1 cellular context compared by ENCODE assay signal in genomic region chr1:81232505-81232904, GRCh38.
TF ChIP-seq lines count a peak whose summit lies in the region.

No MANE protein-coding gene starts in this region.

TF ChIP-seq in IMR-90, 13 proteins besides CTCF, POLR2A, EP300 and RAD21 (continued from another document):
- TF ChIP-seq RCOR1 (IDR thresholded peaks at IDR 0.05; ENCODE audit: insufficient replicate concordance, low read length) (no peak), MAFK (IDR thresholded peaks at IDR 0.05; ENCODE audit: low read depth, low read length) (no peak), RFX5 (IDR thresholded peaks at IDR 0.05; ENCODE audit: low read depth, low read length) (no peak), NFE2L2 (IDR thresholded peaks at IDR 0.05; ENCODE audit: low read depth, low read length) (no peak), CHD1 (IDR thresholded peaks at IDR 0.05; ENCODE audit: low read depth, low read length) (no peak), CEBPB (IDR thresholded peaks at IDR 0.05; ENCODE audit: low read depth, low read length) (no peak), ELK1 (IDR thresholded peaks at IDR 0.05; ENCODE audit: borderline replicate concordance, low read depth, low read length) (no peak), FOS (IDR thresholded peaks at IDR 0.05; ENCODE audit: low read depth, low read length) (no peak), BHLHE40 (IDR thresholded peaks at IDR 0.05; ENCODE audit: low read depth, low read length) (no peak), MXI1 (IDR thresholded peaks at IDR 0.05; ENCODE audit: borderline replicate concordance, low read depth, low read length) (no peak), MAZ (IDR thresholded peaks at IDR 0.05; ENCODE audit: borderline replicate concordance, low read depth, low read length) (no peak)
